Comparison of ENCODE assay signal across 21 cellular contexts in genomic region chr15:53447742-53448141, GRCh38.
"Had no signal": no experiment of that assay in that cellular context is flagged by ENCODE, and none has a peak within 500 bp of the region (broad histone marks: within the 10 kb centered on the region; RNA-seq: fewer than 3 reads in every experiment).

No MANE protein-coding gene starts in this region.

- H3K27ac ChIP-seq: coronary artery, heart right ventricle, ovary, prostate gland, upper lobe of right lung, vagina had no signal

- H3K27ac Mint-ChIP-seq: immature natural killer cell; naive B cell; stimulated activated memory B cell treated with anti-CD40 and anti-IgM and Interleukin-4, amounts not matched to agents 10 μg/mL and 1 μg/mL and 100 μg/mL, for 72 hours; stimulated activated naive CD8-positive, alpha-beta T cell treated with anti-CD3 and anti-CD28 coated beads, Interleukin-15, Interleukin-2, amounts not matched to agents 100 ng/mL and 50 ng/mL, for 24 hours had no signal

- H3K27me3 ChIP-seq: heart right ventricle, ovary, spleen, tibial nerve, upper lobe of right lung, vagina had no signal

- DNase-seq: effector CD4-positive, alpha-beta T cell; heart right ventricle; immature natural killer cell; left ventricle myocardium superior; naive B cell; nucleus accumbens; ovary; spleen; stimulated activated CD4-positive, alpha-beta T cell treated with anti-CD3 and anti-CD28 coated beads, Interleukin-15, amount 100 ng/mL, for 24 hours; stimulated activated CD4-positive, alpha-beta T cell treated with anti-CD3 and anti-CD28 coated beads, Interleukin-1b, Interleukin-23, amount 100 ng/mL, for 48 hours; stimulated activated CD4-positive, alpha-beta T cell treated with anti-CD3 and anti-CD28 coated beads, Interleukin-4, amount 100 ng/mL, for 24 hours; upper lobe of right lung had no signal

- H3K27me3 Mint-ChIP-seq: stimulated activated memory B cell treated with anti-CD40 and anti-IgM and Interleukin-4, amounts not matched to agents 10 μg/mL and 1 μg/mL and 100 μg/mL, for 72 hours; stimulated activated naive CD8-positive, alpha-beta T cell treated with anti-CD3 and anti-CD28 coated beads, Interleukin-15, Interleukin-2, amounts not matched to agents 100 ng/mL and 50 ng/mL, for 24 hours had no signal

- H3K36me3 ChIP-seq: heart right ventricle, ovary, prostate gland, spleen, tibial nerve, upper lobe of right lung, vagina had no signal

- H3K4me3 Mint-ChIP-seq: immature natural killer cell; naive B cell; neural crest cell; stimulated activated memory B cell treated with anti-CD40 and anti-IgM and Interleukin-4, amounts not matched to agents 10 μg/mL and 1 μg/mL and 100 μg/mL, for 72 hours; stimulated activated naive CD8-positive, alpha-beta T cell treated with anti-CD3 and anti-CD28 coated beads, Interleukin-15, Interleukin-2, amounts not matched to agents 100 ng/mL and 50 ng/mL, for 24 hours had no signal

- H3K4me3 ChIP-seq: heart right ventricle, ovary, prostate gland, upper lobe of right lung, vagina had no signal

- H3K36me3 Mint-ChIP-seq: immature natural killer cell; naive B cell; stimulated activated memory B cell treated with anti-CD40 and anti-IgM and Interleukin-4, amounts not matched to agents 10 μg/mL and 1 μg/mL and 100 μg/mL, for 72 hours had no signal

- H3K9me3 Mint-ChIP-seq: naive B cell; stimulated activated memory B cell treated with anti-CD40 and anti-IgM and Interleukin-4, amounts not matched to agents 10 μg/mL and 1 μg/mL and 100 μg/mL, for 72 hours; stimulated activated naive CD8-positive, alpha-beta T cell treated with anti-CD3 and anti-CD28 coated beads, Interleukin-15, Interleukin-2, amounts not matched to agents 100 ng/mL and 50 ng/mL, for 24 hours had no signal

- H3K4me1 ChIP-seq: heart right ventricle, prostate gland, upper lobe of right lung, vagina had no signal

- ATAC-seq: esophagus mucosa; heart right ventricle; left ventricle myocardium superior; sciatic nerve; stimulated activated memory B cell treated with anti-CD40 and anti-IgM and Interleukin-4, amounts not matched to agents 10 μg/mL and 1 μg/mL and 100 μg/mL, for 72 hours; upper lobe of right lung had no signal

- H3K9me3 ChIP-seq: heart right ventricle, ovary, prostate gland, spleen, tibial nerve, upper lobe of right lung, vagina had no signal

- H3K4me1 Mint-ChIP-seq: immature natural killer cell; naive B cell; stimulated activated memory B cell treated with anti-CD40 and anti-IgM and Interleukin-4, amounts not matched to agents 10 μg/mL and 1 μg/mL and 100 μg/mL, for 72 hours had no signal
